In the genomic region with DNA sequence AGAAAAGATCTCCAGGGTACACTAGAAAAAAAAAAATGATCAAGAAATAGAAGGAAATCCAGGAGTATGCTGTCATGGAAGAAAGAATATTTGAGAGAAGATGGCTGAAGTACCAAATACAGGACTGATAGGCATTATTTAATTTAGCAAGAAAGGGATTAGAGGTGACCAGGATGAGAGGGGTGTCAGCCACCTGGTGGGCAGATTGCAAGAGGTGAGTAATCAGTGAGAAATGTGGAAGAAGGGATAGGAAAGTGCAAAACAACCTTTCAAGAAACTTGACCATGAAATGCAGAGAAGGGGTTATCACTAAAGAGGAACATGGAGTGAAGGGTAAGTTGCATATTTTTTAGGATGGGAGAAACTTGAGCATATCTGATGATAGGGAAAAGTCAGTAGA, we compare ENCODE assay signal across 16 cellular contexts.
A peak's percentile ranks its signal among the peaks of the same experiment; 100 is the strongest.
DNase-seq lines count a peak whose midpoint lies in the region; ATAC-seq and TF ChIP-seq lines count a peak whose summit lies in the region.
"Had no signal": no experiment of that assay in that cellular context is flagged by ENCODE, and none has a peak within 500 bp of the region (broad histone marks: within the 10 kb centered on the region; RNA-seq: fewer than 3 reads in every experiment).

No MANE protein-coding gene starts in this region.

- DNase-seq in GM23338 (ENCODE audit: low spot score) (peak; percentile 17), WTC11 (ENCODE audit: low spot score) (no peak), iPS-NIHi7 (ENCODE audit: extremely low spot score) (peak; percentile 33), neural crest cell (ENCODE audit: low read depth, low spot score) (no peak), PC-9 (no peak)
- DNase-seq in activated naive CD4-positive, alpha-beta T cell treated with Interleukin-2 at 50 U/mL for 16 hours: no peak
- DNase-seq: CD8-positive, alpha-beta T cell; DMS 273 treated with DMSO at 0.1 percent for 48 hours; DMS79; GDM1; IMR-90 had no signal

- H3K4me3 ChIP-seq in GM23338 (no peak overlapping the region), PC-9 (no peak overlapping the region)
- H3K4me3 ChIP-seq: BLaER1 treated with 17β-estradiol and CSF1 and Interleukin-3, amounts not matched to agents 10 nM and 100 nM; HAP-1; K562 had no signal

- H3K4me1 Mint-ChIP-seq in GM23338 (peaks cover 11% of the 10 kb centered on the region), WTC11 (peaks cover 15% of the 10 kb centered on the region), neural crest cell (no peaks in the 10 kb centered on the region)
- H3K4me1 Mint-ChIP-seq: B cell had no signal

- no peaks in the 10 kb centered on the region for H4K20me1 ChIP-seq in GM23338 (replicated peaks; ENCODE audit: insufficient read depth)
- H4K20me1 ChIP-seq in PC-9 (ENCODE audit: insufficient read depth): no peaks in the 10 kb centered on the region
- H4K20me1 ChIP-seq: BLaER1 treated with 17β-estradiol and CSF1 and Interleukin-3, amounts not matched to agents 10 nM and 100 nM had no signal

- intact Hi-C loops in PC-9 (cut with micrococcal nuclease; ENCODE audit: unreplicated experiment): no loop called here

- H3K36me3 ChIP-seq in GM23338 (ENCODE audit: insufficient read depth): no peaks in the 10 kb centered on the region
- no peaks in the 10 kb centered on the region for H3K36me3 ChIP-seq in PC-9 (ENCODE audit: low read depth)
- H3K36me3 ChIP-seq: BLaER1 treated with 17β-estradiol and CSF1 and Interleukin-3, amounts not matched to agents 10 nM and 100 nM; HAP-1 had no signal

- peak; percentile 8 to 9; a peak in 1 of 4 replicates for TF ChIP-seq CTCF in GM23338 (conservative IDR thresholded peaks at IDR 0.05; ENCODE audit: low read depth in 2 of 2)
- no peak for TF ChIP-seq CTCF in WTC11 (IDR thresholded peaks at IDR 0.05)
- peak; percentile 3 for TF ChIP-seq CTCF in neural crest cell (conservative IDR thresholded peaks at IDR 0.05)
- TF ChIP-seq CTCF in PC-9 (conservative IDR thresholded peaks at IDR 0.05): no peak

- H2AFZ ChIP-seq in GM23338: no peak overlapping the region
- no peak overlapping the region for H2AFZ ChIP-seq in PC-9

- POLR2A ChIA-PET in WTC11 (lab: Charles Lee) (interaction anchor here (0.6 kb wide), 1 partner anchor 1622 kb away, joined by 4 read pairs; no protein-coding TSS in a partner anchor), PC-9 (lab: Charles Lee; ENCODE audit: unreplicated experiment) (no interaction called here)

- CTCF ChIA-PET in WTC11 (lab: Charles Lee): no interaction called here
- CTCF ChIA-PET in PC-9 (lab: Charles Lee): no interaction called here

- ATAC-seq in GM23338 (peak; percentile 42; the same call in 1 of the 3 replicates), WTC11 (peak; percentile 32; the same call in 1 of the 2 replicates), GM18505 (IDR thresholded peaks at IDR 0.05; ENCODE audit: unreplicated experiment) (no peak)
- ATAC-seq: CD8-positive, alpha-beta T cell had no signal

- H3K9me3 ChIP-seq in PC-9 (ENCODE audit: insufficient read depth, low read depth): no peaks in the 10 kb centered on the region
- H3K9me3 ChIP-seq: BLaER1 treated with 17β-estradiol and CSF1 and Interleukin-3, amounts not matched to agents 10 nM and 100 nM; HAP-1 had no signal

- H3K4me3 Mint-ChIP-seq in GM23338: no peak overlapping the region
- no peak overlapping the region for H3K4me3 Mint-ChIP-seq in WTC11
- H3K4me3 Mint-ChIP-seq in neural crest cell: no peak overlapping the region
- H3K4me3 Mint-ChIP-seq: B cell; CD8-positive, alpha-beta T cell had no signal

- H3K36me3 Mint-ChIP-seq in GM23338 (ENCODE audit: low read depth): no peaks in the 10 kb centered on the region
- H3K36me3 Mint-ChIP-seq in WTC11: no peaks in the 10 kb centered on the region
- H3K36me3 Mint-ChIP-seq in neural crest cell (ENCODE audit: low read depth): peaks cover 24% of the 10 kb centered on the region
- H3K36me3 Mint-ChIP-seq: CD8-positive, alpha-beta T cell had no signal

- H3K27me3 Mint-ChIP-seq in GM23338 (ENCODE audit: insufficient read depth, low read depth, poor library complexity): peaks cover 2% of the 10 kb centered on the region
- H3K27me3 Mint-ChIP-seq in WTC11 (ENCODE audit: low read depth): no peaks in the 10 kb centered on the region
- H3K27me3 Mint-ChIP-seq in neural crest cell (ENCODE audit: low read depth): no peaks in the 10 kb centered on the region

- H3K9me3 Mint-ChIP-seq in GM23338: no peaks in the 10 kb centered on the region
- H3K9me3 Mint-ChIP-seq in WTC11: no peaks in the 10 kb centered on the region
- H3K9me3 Mint-ChIP-seq in neural crest cell: no peaks in the 10 kb centered on the region

- H3K27ac Mint-ChIP-seq in GM23338: no peak overlapping the region
- H3K27ac Mint-ChIP-seq in WTC11: no peak overlapping the region
- no peak overlapping the region for H3K27ac Mint-ChIP-seq in neural crest cell (ENCODE audit: unreplicated experiment)
- H3K27ac Mint-ChIP-seq: B cell; CD8-positive, alpha-beta T cell had no signal

- H3F3A ChIP-seq in GM23338 (replicated peaks; ENCODE audit: low read depth) (no peaks in the 10 kb centered on the region), PC-9 (ENCODE audit: insufficient read depth, low read depth) (no peaks in the 10 kb centered on the region)

- H3K79me2 ChIP-seq in GM23338 (replicated peaks; ENCODE audit: insufficient read depth) (no peaks in the 10 kb centered on the region), PC-9 (ENCODE audit: low read depth) (no peaks in the 10 kb centered on the region)

- no TSS peak for BruUV-seq in PC-9 (replicated peaks; lab: Mats Ljungman, UMichigan)

- H3K4me2 ChIP-seq in GM23338 (no peak overlapping the region), PC-9 (no peak overlapping the region)
- H3K4me2 ChIP-seq: BLaER1 treated with 17β-estradiol and CSF1 and Interleukin-3, amounts not matched to agents 10 nM and 100 nM had no signal

- H3K27me3 ChIP-seq in GM23338 (ENCODE audit: insufficient read depth): no peaks in the 10 kb centered on the region
- H3K27me3 ChIP-seq in PC-9 (ENCODE audit: insufficient read depth, low read depth): no peaks in the 10 kb centered on the region
- H3K27me3 ChIP-seq: BLaER1 treated with 17β-estradiol and CSF1 and Interleukin-3, amounts not matched to agents 10 nM and 100 nM had no signal

- H3K9me2 ChIP-seq in GM23338 (ENCODE audit: insufficient read depth) (no peaks in the 10 kb centered on the region), PC-9 (ENCODE audit: insufficient read depth) (no peaks in the 10 kb centered on the region)

- TF ChIP-seq POLR2A in GM18505 (IDR thresholded peaks at IDR 0.05; ENCODE audit: borderline replicate concordance, extremely low read depth, insufficient read depth, insufficient read length): no peak

- peaks cover 6% of the 10 kb centered on the region; the same call in 1 of the 2 replicates for H3K4me1 ChIP-seq in GM23338 (ENCODE audit: insufficient read depth)
- no peaks in the 10 kb centered on the region for H3K4me1 ChIP-seq in PC-9 (replicated peaks; ENCODE audit: insufficient read depth)
- H3K4me1 ChIP-seq: HAP-1 had no signal

- H3K27ac ChIP-seq in GM23338 (ENCODE audit: low read depth): no peak overlapping the region
- H3K27ac ChIP-seq in PC-9: no peak overlapping the region
- H3K27ac ChIP-seq: BLaER1 treated with 17β-estradiol and CSF1 and Interleukin-3, amounts not matched to agents 10 nM and 100 nM had no signal

TF ChIP-seq in GM23338, 12 proteins besides CTCF, POLR2A, EP300 and RAD21 (continues in another document):
- TF ChIP-seq JUNB (IDR thresholded peaks at IDR 0.05; ENCODE audit: unreplicated experiment) (no peak), NANOG (IDR thresholded peaks at IDR 0.05; ENCODE audit: borderline replicate concordance) (no peak), STAT1 (IDR thresholded peaks at IDR 0.05; ENCODE audit: unreplicated experiment) (no peak), EZH2 (IDR thresholded peaks at IDR 0.05; ENCODE audit: low read depth, unreplicated experiment) (no peak)

TF ChIP-seq in WTC11, 78 proteins besides CTCF, POLR2A, EP300 and RAD21 (continues in another document):
- TF ChIP-seq TCF7 (CRISPR knock-in tag; IDR thresholded peaks at IDR 0.05; ENCODE audit: low read depth): no peak
- no peak for TF ChIP-seq ZNF138 (CRISPR knock-in tag; conservative IDR thresholded peaks at IDR 0.05)
- TF ChIP-seq ATF1 (CRISPR knock-in tag; IDR thresholded peaks at IDR 0.05): no peak
- TF ChIP-seq, protein P1, sequence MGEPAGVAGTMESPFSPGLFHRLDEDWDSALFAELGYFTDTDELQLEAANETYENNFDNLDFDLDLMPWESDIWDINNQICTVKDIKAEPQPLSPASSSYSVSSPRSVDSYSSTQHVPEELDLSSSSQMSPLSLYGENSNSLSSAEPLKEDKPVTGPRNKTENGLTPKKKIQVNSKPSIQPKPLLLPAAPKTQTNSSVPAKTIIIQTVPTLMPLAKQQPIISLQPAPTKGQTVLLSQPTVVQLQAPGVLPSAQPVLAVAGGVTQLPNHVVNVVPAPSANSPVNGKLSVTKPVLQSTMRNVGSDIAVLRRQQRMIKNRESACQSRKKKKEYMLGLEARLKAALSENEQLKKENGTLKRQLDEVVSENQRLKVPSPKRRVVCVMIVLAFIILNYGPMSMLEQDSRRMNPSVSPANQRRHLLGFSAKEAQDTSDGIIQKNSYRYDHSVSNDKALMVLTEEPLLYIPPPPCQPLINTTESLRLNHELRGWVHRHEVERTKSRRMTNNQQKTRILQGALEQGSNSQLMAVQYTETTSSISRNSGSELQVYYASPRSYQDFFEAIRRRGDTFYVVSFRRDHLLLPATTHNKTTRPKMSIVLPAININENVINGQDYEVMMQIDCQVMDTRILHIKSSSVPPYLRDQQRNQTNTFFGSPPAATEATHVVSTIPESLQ (CRISPR knock-in tag; IDR thresholded peaks at IDR 0.05): no peak
- TF ChIP-seq, protein P2, sequence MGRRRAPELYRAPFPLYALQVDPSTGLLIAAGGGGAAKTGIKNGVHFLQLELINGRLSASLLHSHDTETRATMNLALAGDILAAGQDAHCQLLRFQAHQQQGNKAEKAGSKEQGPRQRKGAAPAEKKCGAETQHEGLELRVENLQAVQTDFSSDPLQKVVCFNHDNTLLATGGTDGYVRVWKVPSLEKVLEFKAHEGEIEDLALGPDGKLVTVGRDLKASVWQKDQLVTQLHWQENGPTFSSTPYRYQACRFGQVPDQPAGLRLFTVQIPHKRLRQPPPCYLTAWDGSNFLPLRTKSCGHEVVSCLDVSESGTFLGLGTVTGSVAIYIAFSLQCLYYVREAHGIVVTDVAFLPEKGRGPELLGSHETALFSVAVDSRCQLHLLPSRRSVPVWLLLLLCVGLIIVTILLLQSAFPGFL (CRISPR knock-in tag; IDR thresholded peaks at IDR 0.05; ENCODE audit: borderline replicate concordance): no peak
- TF ChIP-seq TEAD1 (CRISPR knock-in tag; IDR thresholded peaks at IDR 0.05): no peak
- TF ChIP-seq GRHL2 (CRISPR knock-in tag; IDR thresholded peaks at IDR 0.05; ENCODE audit: insufficient replicate concordance, severe bottlenecking): no peak
- no peak for TF ChIP-seq GABPB1 (CRISPR knock-in tag; IDR thresholded peaks at IDR 0.05)
- TF ChIP-seq, protein P3, sequence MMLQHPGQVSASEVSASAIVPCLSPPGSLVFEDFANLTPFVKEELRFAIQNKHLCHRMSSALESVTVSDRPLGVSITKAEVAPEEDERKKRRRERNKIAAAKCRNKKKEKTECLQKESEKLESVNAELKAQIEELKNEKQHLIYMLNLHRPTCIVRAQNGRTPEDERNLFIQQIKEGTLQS (CRISPR knock-in tag; conservative IDR thresholded peaks at IDR 0.05): no peak
- TF ChIP-seq FOXK1 (CRISPR knock-in tag; IDR thresholded peaks at IDR 0.05): no peak

Comparison
In these comparisons a context has a peak if more than half of its experiments do, and no peak if none do; other contexts are left out.
1. DNase-seq: peak in GM23338 (single experiment) and iPS-NIHi7 (single experiment); none in WTC11 (single experiment), neural crest cell (single experiment), PC-9 (0 of 2) and activated naive CD4-positive, alpha-beta T cell treated with Interleukin-2 at 50 U/mL for 16 hours (single experiment).
2. CTCF ChIP-seq: peak in GM23338 (2 of 2) and neural crest cell (single experiment); none in WTC11 (single experiment) and PC-9 (single experiment).